Comparison of ENCODE assay signal across 11 cellular contexts in genomic region chr2:120566331-120567035, GRCh38.
A peak's percentile ranks its signal among the peaks of the same experiment; 100 is the strongest.
DNase-seq lines count a peak whose midpoint lies in the region; ATAC-seq, FAIRE-seq and TF ChIP-seq lines count a peak whose summit lies in the region.
"Had no signal": no experiment of that assay in that cellular context is flagged by ENCODE, and none has a peak within 500 bp of the region (broad histone marks: within the 10 kb centered on the region; RNA-seq: fewer than 3 reads in every experiment).

No MANE protein-coding gene starts in this region.

- H3K4me1 ChIP-seq in right cardiac atrium (ENCODE audit: control insufficient read depth, insufficient read depth, low read length) (peaks cover 18% of the 10 kb centered on the region), skeletal muscle satellite cell (ENCODE audit: control insufficient read depth, insufficient read depth, low read length) (peaks cover 23% of the 10 kb centered on the region), PC-3 (ENCODE audit: insufficient read depth, low read length) (peaks cover 7% of the 10 kb centered on the region; the same call in 1 of the 2 replicates), small intestine (ENCODE audit: control insufficient read depth in 2 of 2, insufficient read depth in 1 of 2, low read depth in 1 of 2, low read length in 1 of 2) (no peaks in the 10 kb centered on the region)

- no TSS peak for BruUV-seq in PC-3 (replicated peaks; lab: Mats Ljungman, UMichigan)

- no peaks in the 10 kb centered on the region for H4K20me1 ChIP-seq in PC-3 (ENCODE audit: low read length)

- H3K4me3 ChIP-seq in right cardiac atrium (ENCODE audit: low read length) (no peak overlapping the region), skeletal muscle satellite cell (ENCODE audit: low read length) (peak overlapping the region; percentile 48), PC-3 (ENCODE audit: low read length) (no peak overlapping the region), small intestine (ENCODE audit: low read depth in 1 of 2, low read length in 2 of 2) (no peak overlapping the region)

- FAIRE-seq in small intestine (lab: Jason Lieb, UNC) = no peak

- peak; percentile 94 for ATAC-seq in right cardiac atrium
- no peak for ATAC-seq in PC-3

- no peak for TF ChIP-seq CTCF in PC-3 (conservative IDR thresholded peaks at IDR 0.05; ENCODE audit: low read depth, low read length)

- intact Hi-C loops in right cardiac atrium (cut with DNase I) (loop anchor here in 1 of 4 donors (10.0 kb wide), 1 partner anchor 222 kb away; the partner anchor contains the start of gene INHBB), PC-3 (cut with micrococcal nuclease) (no loop called here)

- POLR2A ChIA-PET in PC-3 (lab: Charles Lee; ENCODE audit: unreplicated experiment) = no interaction called here

- WGBS in right cardiac atrium = 25% methylated on average over 21 of the region's 21 CpGs
- 46 to 67% (median 62%) methylated on average over 21 of the region's 21 CpGs for WGBS in small intestine, 3 donors

- H3K27me3 ChIP-seq in right cardiac atrium (ENCODE audit: control insufficient read depth, insufficient read depth) (no peaks in the 10 kb centered on the region), skeletal muscle satellite cell (ENCODE audit: control insufficient read depth, insufficient read depth, low read length) (no peaks in the 10 kb centered on the region), PC-3 (ENCODE audit: low read length) (no peaks in the 10 kb centered on the region), small intestine (ENCODE audit: control insufficient read depth in 2 of 2, insufficient read depth in 2 of 2, low read length in 2 of 2) (no peaks in the 10 kb centered on the region)

- H3K79me2 ChIP-seq in PC-3 (ENCODE audit: low read length) = no peaks in the 10 kb centered on the region

- H3K4me2 ChIP-seq in skeletal muscle satellite cell (ENCODE audit: low read length) = peak overlapping the region; percentile 77
- no peak overlapping the region for H3K4me2 ChIP-seq in PC-3 (ENCODE audit: low read length)

- peak overlapping the region; percentile 73 for H3K9ac ChIP-seq in skeletal muscle satellite cell (ENCODE audit: low read depth, low read length)
- no peak overlapping the region for H3K9ac ChIP-seq in PC-3 (ENCODE audit: low read length)

- no peaks in the 10 kb centered on the region for H3F3A ChIP-seq in PC-3 (ENCODE audit: low read length, unreplicated experiment)

- DNase-seq in HT1080 (ENCODE audit: low read depth) (peak; percentile 54), cerebellar cortex (ENCODE audit: low spot score) (peak; percentile 2), right cardiac atrium (peak; percentile 91 to 94 (median 94)), PC-3 (no peak), NCI-H82 treated with DMSO at 0.1 percent for 48 hours (lab: John Stamatoyannopoulos, UW; ENCODE audit: unreplicated experiment) (no peak), small intestine (no peak), NCI-H1092 (lab: John Stamatoyannopoulos, UW) (no peak)
- DNase-seq: activated CD8-positive, alpha-beta memory T cell treated with anti-CD3 and anti-CD28 coated beads for 24 hours; NCI-H1436; T-helper 9 cell had no signal

- H3K9me3 ChIP-seq in right cardiac atrium (ENCODE audit: control insufficient read depth, low read length) = no peaks in the 10 kb centered on the region
- no peaks in the 10 kb centered on the region for H3K9me3 ChIP-seq in skeletal muscle satellite cell (replicated peaks; ENCODE audit: low read length)
- H3K9me3 ChIP-seq in PC-3 (ENCODE audit: low read length) = no peaks in the 10 kb centered on the region
- no peaks in the 10 kb centered on the region for H3K9me3 ChIP-seq in small intestine (ENCODE audit: control insufficient read depth, low read depth)

- no peaks in the 10 kb centered on the region for H3K36me3 ChIP-seq in skeletal muscle satellite cell (ENCODE audit: insufficient read depth, low read length)
- H3K36me3 ChIP-seq in PC-3 (ENCODE audit: low read depth, low read length) = no peaks in the 10 kb centered on the region
- H3K36me3 ChIP-seq in small intestine (ENCODE audit: control insufficient read depth in 2 of 2, insufficient read depth in 2 of 2, low read length in 2 of 2) = no peaks in the 10 kb centered on the region

- H3K27ac ChIP-seq in right cardiac atrium (ENCODE audit: low read length) (peak overlapping the region; percentile 84), PC-3 (ENCODE audit: low read length) (no peak overlapping the region), small intestine (ENCODE audit: low read depth in 1 of 2, low read length in 1 of 2) (no peak overlapping the region)

- no peaks in the 10 kb centered on the region for H3K9me2 ChIP-seq in PC-3 (replicated peaks; ENCODE audit: low read length)

- H2AFZ ChIP-seq in PC-3 (ENCODE audit: low read length) = no peak overlapping the region

- CTCF ChIA-PET in PC-3 (lab: Charles Lee) = no interaction called here

Comparison
In these comparisons a context has a peak if more than half of its experiments do, and no peak if none do; other contexts are left out.
1. DNase-seq: peak in HT1080 (single experiment), cerebellar cortex (single experiment) and right cardiac atrium (3 of 3); none in PC-3 (single experiment), NCI-H82 treated with DMSO at 0.1 percent for 48 hours (single experiment), small intestine (single experiment) and NCI-H1092 (single experiment).